In genomic region chr2:160822006-160822405, GRCh38 we compare ENCODE assay signal across 6 cellular contexts.
"Had no signal": no experiment of that assay in that cellular context is flagged by ENCODE, and none has a peak within 500 bp of the region (broad histone marks: within the 10 kb centered on the region; RNA-seq: fewer than 3 reads in every experiment).

No MANE protein-coding gene starts in this region.

- FAIRE-seq: HTR-8/SVneo had no signal

- H3K27ac ChIP-seq: HL-60, KMS-11 had no signal

- DNase-seq: IMR-90, KBM-7, KG1 had no signal

- H3K4me2 ChIP-seq: KMS-11 had no signal

- H3K9ac ChIP-seq: KMS-11 had no signal
